Comparison of ENCODE assay signal across 1 cellular context in the genomic region with DNA sequence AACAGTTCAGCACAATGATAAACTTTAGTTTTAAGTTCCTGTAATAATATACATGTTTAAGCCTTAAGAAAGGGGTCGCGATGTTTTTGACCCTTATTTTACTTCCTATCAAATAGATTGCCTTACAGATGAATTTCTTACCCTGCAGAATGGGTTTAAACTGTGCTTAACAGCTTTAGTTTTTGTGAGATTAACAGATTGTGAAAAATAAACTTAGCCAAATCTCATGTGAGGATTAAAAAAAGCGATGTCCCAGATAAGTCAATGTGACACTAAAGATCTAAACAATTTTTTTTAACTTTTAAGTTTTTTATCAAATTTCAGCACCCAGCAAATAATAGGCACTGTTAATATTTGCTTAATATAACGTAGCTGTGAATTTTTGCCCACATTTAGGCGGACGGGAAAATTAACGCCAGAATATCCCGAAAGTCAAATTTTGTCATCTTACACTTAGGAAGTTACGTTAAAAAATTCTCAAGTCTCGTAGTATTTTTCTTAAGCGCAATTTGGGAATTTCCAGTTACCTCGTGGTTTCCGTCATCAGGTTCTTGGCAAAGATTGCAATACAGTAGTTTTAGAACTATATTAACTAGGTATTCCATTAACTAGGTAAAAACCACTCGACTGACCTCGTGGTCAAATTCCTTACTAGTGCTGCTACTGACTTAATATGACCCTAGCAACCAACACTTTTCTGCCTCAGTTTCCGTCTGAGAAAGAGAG.
TF ChIP-seq lines count a peak whose summit lies in the region.

No MANE protein-coding gene starts in this region.

TF ChIP-seq in HepG2, 621 proteins besides CTCF, POLR2A, EP300 and RAD21 (continued from another document):
- TF ChIP-seq, protein P1, sequence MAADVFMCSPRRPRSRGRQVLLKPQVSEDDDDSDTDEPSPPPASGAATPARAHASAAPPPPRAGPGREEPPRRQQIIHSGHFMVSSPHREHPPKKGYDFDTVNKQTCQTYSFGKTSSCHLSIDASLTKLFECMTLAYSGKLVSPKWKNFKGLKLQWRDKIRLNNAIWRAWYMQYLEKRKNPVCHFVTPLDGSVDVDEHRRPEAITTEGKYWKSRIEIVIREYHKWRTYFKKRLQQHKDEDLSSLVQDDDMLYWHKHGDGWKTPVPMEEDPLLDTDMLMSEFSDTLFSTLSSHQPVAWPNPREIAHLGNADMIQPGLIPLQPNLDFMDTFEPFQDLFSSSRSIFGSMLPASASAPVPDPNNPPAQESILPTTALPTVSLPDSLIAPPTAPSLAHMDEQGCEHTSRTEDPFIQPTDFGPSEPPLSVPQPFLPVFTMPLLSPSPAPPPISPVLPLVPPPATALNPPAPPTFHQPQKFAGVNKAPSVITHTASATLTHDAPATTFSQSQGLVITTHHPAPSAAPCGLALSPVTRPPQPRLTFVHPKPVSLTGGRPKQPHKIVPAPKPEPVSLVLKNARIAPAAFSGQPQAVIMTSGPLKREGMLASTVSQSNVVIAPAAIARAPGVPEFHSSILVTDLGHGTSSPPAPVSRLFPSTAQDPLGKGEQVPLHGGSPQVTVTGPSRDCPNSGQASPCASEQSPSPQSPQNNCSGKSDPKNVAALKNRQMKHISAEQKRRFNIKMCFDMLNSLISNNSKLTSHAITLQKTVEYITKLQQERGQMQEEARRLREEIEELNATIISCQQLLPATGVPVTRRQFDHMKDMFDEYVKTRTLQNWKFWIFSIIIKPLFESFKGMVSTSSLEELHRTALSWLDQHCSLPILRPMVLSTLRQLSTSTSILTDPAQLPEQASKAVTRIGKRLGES (CRISPR knock-in tag; IDR thresholded peaks at IDR 0.05; ENCODE audit: borderline replicate concordance) = 0 out of 2 replicates have a peak, but pooled peaks have one; percentile 1
- TF ChIP-seq KLF9 (CRISPR knock-in tag; IDR thresholded peaks at IDR 0.05; ENCODE audit: low read depth) (no peak), KAT8 (CRISPR knock-in tag; IDR thresholded peaks at IDR 0.05) (0 out of 2 replicates have a peak, but pooled peaks have one; percentile 3), AGO2 (optimal IDR thresholded peaks at IDR 0.05; ENCODE audit: low read depth, low read length) (peak; percentile 11), ZMYM4 (CRISPR knock-in tag; IDR thresholded peaks at IDR 0.05) (no peak), ZGPAT (CRISPR knock-in tag; IDR thresholded peaks at IDR 0.05) (peak; percentile 32; the same call in 1 of the 2 replicates), PPARG (CRISPR knock-in tag; conservative IDR thresholded peaks at IDR 0.05) (0 out of 2 replicates have a peak, but pooled peaks have one; percentile 22), KLF6 (CRISPR knock-in tag; IDR thresholded peaks at IDR 0.05) (no peak), HHEX (CRISPR knock-in tag; IDR thresholded peaks at IDR 0.05) (no peak), ZNF792 (CRISPR knock-in tag; IDR thresholded peaks at IDR 0.05) (peak; percentile 24; the same call in 1 of the 2 replicates), ZNF766 (CRISPR knock-in tag; IDR thresholded peaks at IDR 0.05; ENCODE audit: borderline replicate concordance) (no peak), RBFOX2 (IDR thresholded peaks at IDR 0.05; ENCODE audit: low read depth, low read length) (peak; percentile 25), PHF8 (CRISPR knock-in tag; IDR thresholded peaks at IDR 0.05) (no peak; the same call in 1 of the 2 replicates), SOX6 (IDR thresholded peaks at IDR 0.05) (no peak), SOX6 (CRISPR knock-in tag; IDR thresholded peaks at IDR 0.05) (no peak), SALL2 (CRISPR knock-in tag; IDR thresholded peaks at IDR 0.05) (no peak), IRF2 (CRISPR knock-in tag; IDR thresholded peaks at IDR 0.05) (peak; percentile 18; the same call in 1 of the 2 replicates), MXI1 (IDR thresholded peaks at IDR 0.05; ENCODE audit: borderline replicate concordance, low read depth, low read length) (peak; percentile 16; the same call in 1 of the 3 replicates), U2AF2 (IDR thresholded peaks at IDR 0.05; ENCODE audit: low read depth, low read length) (no peak), TBX3 (IDR thresholded peaks at IDR 0.05; ENCODE audit: borderline replicate concordance) (no peak), ZBTB1 (CRISPR knock-in tag; IDR thresholded peaks at IDR 0.05; ENCODE audit: borderline replicate concordance) (no peak), SIX4 (CRISPR knock-in tag; IDR thresholded peaks at IDR 0.05) (no peak), ZNF652 (CRISPR knock-in tag; IDR thresholded peaks at IDR 0.05; ENCODE audit: borderline replicate concordance, low read depth) (no peak), SAP130 (CRISPR knock-in tag; IDR thresholded peaks at IDR 0.05; ENCODE audit: low read depth) (peak; percentile 28; the same call in 1 of the 2 replicates), NKX3-1 (CRISPR knock-in tag; IDR thresholded peaks at IDR 0.05) (0 out of 2 replicates have a peak, but pooled peaks have one; percentile 15)
- TF ChIP-seq, protein P2, sequence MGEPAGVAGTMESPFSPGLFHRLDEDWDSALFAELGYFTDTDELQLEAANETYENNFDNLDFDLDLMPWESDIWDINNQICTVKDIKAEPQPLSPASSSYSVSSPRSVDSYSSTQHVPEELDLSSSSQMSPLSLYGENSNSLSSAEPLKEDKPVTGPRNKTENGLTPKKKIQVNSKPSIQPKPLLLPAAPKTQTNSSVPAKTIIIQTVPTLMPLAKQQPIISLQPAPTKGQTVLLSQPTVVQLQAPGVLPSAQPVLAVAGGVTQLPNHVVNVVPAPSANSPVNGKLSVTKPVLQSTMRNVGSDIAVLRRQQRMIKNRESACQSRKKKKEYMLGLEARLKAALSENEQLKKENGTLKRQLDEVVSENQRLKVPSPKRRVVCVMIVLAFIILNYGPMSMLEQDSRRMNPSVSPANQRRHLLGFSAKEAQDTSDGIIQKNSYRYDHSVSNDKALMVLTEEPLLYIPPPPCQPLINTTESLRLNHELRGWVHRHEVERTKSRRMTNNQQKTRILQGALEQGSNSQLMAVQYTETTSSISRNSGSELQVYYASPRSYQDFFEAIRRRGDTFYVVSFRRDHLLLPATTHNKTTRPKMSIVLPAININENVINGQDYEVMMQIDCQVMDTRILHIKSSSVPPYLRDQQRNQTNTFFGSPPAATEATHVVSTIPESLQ (CRISPR knock-in tag; conservative IDR thresholded peaks at IDR 0.05) = 0 out of 2 replicates have a peak, but pooled peaks have one; percentile 39
- TF ChIP-seq, protein P3, sequence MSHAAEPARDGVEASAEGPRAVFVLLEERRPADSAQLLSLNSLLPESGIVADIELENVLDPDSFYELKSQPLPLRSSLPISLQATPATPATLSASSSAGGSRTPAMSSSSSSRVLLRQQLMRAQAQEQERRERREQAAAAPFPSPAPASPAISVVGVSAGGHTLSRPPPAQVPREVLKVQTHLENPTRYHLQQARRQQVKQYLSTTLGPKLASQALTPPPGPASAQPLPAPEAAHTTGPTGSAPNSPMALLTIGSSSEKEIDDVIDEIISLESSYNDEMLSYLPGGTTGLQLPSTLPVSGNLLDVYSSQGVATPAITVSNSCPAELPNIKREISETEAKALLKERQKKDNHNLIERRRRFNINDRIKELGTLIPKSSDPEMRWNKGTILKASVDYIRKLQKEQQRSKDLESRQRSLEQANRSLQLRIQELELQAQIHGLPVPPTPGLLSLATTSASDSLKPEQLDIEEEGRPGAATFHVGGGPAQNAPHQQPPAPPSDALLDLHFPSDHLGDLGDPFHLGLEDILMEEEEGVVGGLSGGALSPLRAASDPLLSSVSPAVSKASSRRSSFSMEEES (CRISPR knock-in tag; IDR thresholded peaks at IDR 0.05) = no peak
- TF ChIP-seq, protein P4, sequence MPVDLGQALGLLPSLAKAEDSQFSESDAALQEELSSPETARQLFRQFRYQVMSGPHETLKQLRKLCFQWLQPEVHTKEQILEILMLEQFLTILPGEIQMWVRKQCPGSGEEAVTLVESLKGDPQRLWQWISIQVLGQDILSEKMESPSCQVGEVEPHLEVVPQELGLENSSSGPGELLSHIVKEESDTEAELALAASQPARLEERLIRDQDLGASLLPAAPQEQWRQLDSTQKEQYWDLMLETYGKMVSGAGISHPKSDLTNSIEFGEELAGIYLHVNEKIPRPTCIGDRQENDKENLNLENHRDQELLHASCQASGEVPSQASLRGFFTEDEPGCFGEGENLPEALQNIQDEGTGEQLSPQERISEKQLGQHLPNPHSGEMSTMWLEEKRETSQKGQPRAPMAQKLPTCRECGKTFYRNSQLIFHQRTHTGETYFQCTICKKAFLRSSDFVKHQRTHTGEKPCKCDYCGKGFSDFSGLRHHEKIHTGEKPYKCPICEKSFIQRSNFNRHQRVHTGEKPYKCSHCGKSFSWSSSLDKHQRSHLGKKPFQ (CRISPR knock-in tag; IDR thresholded peaks at IDR 0.05; ENCODE audit: insufficient replicate concordance) = peak; percentile 30
- TF ChIP-seq, protein P5, sequence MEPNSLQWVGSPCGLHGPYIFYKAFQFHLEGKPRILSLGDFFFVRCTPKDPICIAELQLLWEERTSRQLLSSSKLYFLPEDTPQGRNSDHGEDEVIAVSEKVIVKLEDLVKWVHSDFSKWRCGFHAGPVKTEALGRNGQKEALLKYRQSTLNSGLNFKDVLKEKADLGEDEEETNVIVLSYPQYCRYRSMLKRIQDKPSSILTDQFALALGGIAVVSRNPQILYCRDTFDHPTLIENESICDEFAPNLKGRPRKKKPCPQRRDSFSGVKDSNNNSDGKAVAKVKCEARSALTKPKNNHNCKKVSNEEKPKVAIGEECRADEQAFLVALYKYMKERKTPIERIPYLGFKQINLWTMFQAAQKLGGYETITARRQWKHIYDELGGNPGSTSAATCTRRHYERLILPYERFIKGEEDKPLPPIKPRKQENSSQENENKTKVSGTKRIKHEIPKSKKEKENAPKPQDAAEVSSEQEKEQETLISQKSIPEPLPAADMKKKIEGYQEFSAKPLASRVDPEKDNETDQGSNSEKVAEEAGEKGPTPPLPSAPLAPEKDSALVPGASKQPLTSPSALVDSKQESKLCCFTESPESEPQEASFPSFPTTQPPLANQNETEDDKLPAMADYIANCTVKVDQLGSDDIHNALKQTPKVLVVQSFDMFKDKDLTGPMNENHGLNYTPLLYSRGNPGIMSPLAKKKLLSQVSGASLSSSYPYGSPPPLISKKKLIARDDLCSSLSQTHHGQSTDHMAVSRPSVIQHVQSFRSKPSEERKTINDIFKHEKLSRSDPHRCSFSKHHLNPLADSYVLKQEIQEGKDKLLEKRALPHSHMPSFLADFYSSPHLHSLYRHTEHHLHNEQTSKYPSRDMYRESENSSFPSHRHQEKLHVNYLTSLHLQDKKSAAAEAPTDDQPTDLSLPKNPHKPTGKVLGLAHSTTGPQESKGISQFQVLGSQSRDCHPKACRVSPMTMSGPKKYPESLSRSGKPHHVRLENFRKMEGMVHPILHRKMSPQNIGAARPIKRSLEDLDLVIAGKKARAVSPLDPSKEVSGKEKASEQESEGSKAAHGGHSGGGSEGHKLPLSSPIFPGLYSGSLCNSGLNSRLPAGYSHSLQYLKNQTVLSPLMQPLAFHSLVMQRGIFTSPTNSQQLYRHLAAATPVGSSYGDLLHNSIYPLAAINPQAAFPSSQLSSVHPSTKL (CRISPR knock-in tag; IDR thresholded peaks at IDR 0.05) = peak; percentile 27; the same call in 1 of the 2 replicates
- TF ChIP-seq, protein P6, sequence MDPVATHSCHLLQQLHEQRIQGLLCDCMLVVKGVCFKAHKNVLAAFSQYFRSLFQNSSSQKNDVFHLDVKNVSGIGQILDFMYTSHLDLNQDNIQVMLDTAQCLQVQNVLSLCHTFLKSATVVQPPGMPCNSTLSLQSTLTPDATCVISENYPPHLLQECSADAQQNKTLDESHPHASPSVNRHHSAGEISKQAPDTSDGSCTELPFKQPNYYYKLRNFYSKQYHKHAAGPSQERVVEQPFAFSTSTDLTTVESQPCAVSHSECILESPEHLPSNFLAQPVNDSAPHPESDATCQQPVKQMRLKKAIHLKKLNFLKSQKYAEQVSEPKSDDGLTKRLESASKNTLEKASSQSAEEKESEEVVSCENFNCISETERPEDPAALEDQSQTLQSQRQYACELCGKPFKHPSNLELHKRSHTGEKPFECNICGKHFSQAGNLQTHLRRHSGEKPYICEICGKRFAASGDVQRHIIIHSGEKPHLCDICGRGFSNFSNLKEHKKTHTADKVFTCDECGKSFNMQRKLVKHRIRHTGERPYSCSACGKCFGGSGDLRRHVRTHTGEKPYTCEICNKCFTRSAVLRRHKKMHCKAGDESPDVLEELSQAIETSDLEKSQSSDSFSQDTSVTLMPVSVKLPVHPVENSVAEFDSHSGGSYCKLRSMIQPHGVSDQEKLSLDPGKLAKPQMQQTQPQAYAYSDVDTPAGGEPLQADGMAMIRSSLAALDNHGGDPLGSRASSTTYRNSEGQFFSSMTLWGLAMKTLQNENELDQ (CRISPR knock-in tag; IDR thresholded peaks at IDR 0.05; ENCODE audit: borderline replicate concordance) = no peak
- TF ChIP-seq, protein P7, sequence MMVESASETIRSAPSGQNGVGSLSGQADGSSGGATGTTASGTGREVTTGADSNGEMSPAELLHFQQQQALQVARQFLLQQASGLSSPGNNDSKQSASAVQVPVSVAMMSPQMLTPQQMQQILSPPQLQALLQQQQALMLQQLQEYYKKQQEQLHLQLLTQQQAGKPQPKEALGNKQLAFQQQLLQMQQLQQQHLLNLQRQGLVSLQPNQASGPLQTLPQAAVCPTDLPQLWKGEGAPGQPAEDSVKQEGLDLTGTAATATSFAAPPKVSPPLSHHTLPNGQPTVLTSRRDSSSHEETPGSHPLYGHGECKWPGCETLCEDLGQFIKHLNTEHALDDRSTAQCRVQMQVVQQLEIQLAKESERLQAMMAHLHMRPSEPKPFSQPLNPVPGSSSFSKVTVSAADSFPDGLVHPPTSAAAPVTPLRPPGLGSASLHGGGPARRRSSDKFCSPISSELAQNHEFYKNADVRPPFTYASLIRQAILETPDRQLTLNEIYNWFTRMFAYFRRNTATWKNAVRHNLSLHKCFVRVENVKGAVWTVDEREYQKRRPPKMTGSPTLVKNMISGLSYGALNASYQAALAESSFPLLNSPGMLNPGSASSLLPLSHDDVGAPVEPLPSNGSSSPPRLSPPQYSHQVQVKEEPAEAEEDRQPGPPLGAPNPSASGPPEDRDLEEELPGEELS (CRISPR knock-in tag; IDR thresholded peaks at IDR 0.05) = no peak
- TF ChIP-seq, protein P8, sequence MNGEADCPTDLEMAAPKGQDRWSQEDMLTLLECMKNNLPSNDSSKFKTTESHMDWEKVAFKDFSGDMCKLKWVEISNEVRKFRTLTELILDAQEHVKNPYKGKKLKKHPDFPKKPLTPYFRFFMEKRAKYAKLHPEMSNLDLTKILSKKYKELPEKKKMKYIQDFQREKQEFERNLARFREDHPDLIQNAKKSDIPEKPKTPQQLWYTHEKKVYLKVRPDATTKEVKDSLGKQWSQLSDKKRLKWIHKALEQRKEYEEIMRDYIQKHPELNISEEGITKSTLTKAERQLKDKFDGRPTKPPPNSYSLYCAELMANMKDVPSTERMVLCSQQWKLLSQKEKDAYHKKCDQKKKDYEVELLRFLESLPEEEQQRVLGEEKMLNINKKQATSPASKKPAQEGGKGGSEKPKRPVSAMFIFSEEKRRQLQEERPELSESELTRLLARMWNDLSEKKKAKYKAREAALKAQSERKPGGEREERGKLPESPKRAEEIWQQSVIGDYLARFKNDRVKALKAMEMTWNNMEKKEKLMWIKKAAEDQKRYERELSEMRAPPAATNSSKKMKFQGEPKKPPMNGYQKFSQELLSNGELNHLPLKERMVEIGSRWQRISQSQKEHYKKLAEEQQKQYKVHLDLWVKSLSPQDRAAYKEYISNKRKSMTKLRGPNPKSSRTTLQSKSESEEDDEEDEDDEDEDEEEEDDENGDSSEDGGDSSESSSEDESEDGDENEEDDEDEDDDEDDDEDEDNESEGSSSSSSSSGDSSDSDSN (CRISPR knock-in tag; IDR thresholded peaks at IDR 0.05) = no peak
